Comparison of ENCODE assay signal across 17 cellular contexts in the genomic region with DNA sequence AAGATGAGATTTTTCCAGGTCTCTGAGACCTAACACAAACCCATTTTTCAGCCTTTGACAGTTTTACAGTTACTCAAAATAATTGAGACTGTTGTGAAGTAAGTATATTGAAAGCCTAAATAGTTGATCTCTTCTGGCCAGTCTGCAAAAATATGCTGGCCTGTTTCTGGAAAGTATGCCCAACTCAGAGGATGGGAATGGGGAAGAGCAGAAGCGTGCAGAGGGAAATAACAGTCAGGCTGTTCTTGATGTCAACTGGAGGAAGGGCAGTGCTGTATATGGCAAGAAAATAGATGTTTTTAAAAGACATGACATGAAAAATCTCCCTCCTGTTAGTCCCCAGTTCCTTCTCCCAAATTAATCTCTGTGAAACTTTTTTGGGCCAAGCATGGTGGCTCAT. TPM values are rescaled to one million over a fixed set of nuclear protein-coding genes. Genes with fewer than 3 reads are reported as not detected.
DNase-seq lines count a peak whose midpoint lies in the region; ATAC-seq and TF ChIP-seq lines count a peak whose summit lies in the region.
"Had no signal": no experiment of that assay in that cellular context is flagged by ENCODE, and none has a peak within 500 bp of the region (broad histone marks: within the 10 kb centered on the region; RNA-seq: fewer than 3 reads in every experiment).

No MANE protein-coding gene starts in this region.

- peak overlapping the region; percentile 52 for H3K27ac Mint-ChIP-seq in activated CD8-positive, alpha-beta T cell treated with anti-CD3 and anti-CD28 coated beads for 36 hours
- H3K27ac Mint-ChIP-seq in activated CD8-positive, alpha-beta T cell treated with anti-CD3 and anti-CD28 coated beads, Interleukin-2, amount 10 ng/mL, durations not matched to agents 7 days and 5 days, result no peak overlapping the region
- peak overlapping the region; percentile 10; the same call in 1 of the 2 replicates for H3K27ac Mint-ChIP-seq in HFFc6
- peak overlapping the region; percentile 63 for H3K27ac Mint-ChIP-seq in stimulated activated effector memory CD8-positive, alpha-beta T cell treated with anti-CD3 and anti-CD28 coated beads, Interleukin-12 subunit alpha, Interleukin-12 subunit beta, amount 100 ng/mL, for 72 hours

- POLR2A ChIA-PET in activated CD8-positive, alpha-beta T cell treated with anti-CD3 and anti-CD28 coated beads for 36 hours (lab: Charles Lee), result interaction anchor here (1.7 kb wide), 1 partner anchor 15 kb away, joined by 5 read pairs; a partner anchor contains a TSS
- POLR2A ChIA-PET in activated CD8-positive, alpha-beta T cell treated with anti-CD3 and anti-CD28 coated beads, Interleukin-2, amount 10 ng/mL, durations not matched to agents 7 days and 5 days (lab: Charles Lee), result no interaction called here

- CTCF ChIA-PET in activated CD8-positive, alpha-beta T cell treated with anti-CD3 and anti-CD28 coated beads for 36 hours (lab: Charles Lee), result no interaction called here
- CTCF ChIA-PET in activated CD8-positive, alpha-beta T cell treated with anti-CD3 and anti-CD28 coated beads, Interleukin-2, amount 10 ng/mL, durations not matched to agents 7 days and 5 days (lab: Charles Lee), result no interaction called here

- TF ChIP-seq CTCF in activated CD8-positive, alpha-beta T cell treated with anti-CD3 and anti-CD28 coated beads for 36 hours (IDR thresholded peaks at IDR 0.05), result no peak
- no peak for TF ChIP-seq CTCF in HFFc6 (IDR thresholded peaks at IDR 0.05)

- H3K36me3 Mint-ChIP-seq in activated CD8-positive, alpha-beta T cell treated with anti-CD3 and anti-CD28 coated beads for 36 hours (ENCODE audit: low read depth), result peaks cover 52% of the 10 kb centered on the region
- peaks cover 63% of the 10 kb centered on the region for H3K36me3 Mint-ChIP-seq in activated CD8-positive, alpha-beta T cell treated with anti-CD3 and anti-CD28 coated beads, Interleukin-2, amount 10 ng/mL, durations not matched to agents 7 days and 5 days (ENCODE audit: low read depth)
- peaks cover 45% of the 10 kb centered on the region for H3K36me3 Mint-ChIP-seq in HFFc6 (ENCODE audit: low read depth)
- peaks cover 81% of the 10 kb centered on the region for H3K36me3 Mint-ChIP-seq in stimulated activated effector memory CD8-positive, alpha-beta T cell treated with anti-CD3 and anti-CD28 coated beads, Interleukin-12 subunit alpha, Interleukin-12 subunit beta, amount 100 ng/mL, for 72 hours

- no peak for ATAC-seq in activated CD8-positive, alpha-beta T cell treated with anti-CD3 and anti-CD28 coated beads for 36 hours
- ATAC-seq in activated CD8-positive, alpha-beta T cell treated with anti-CD3 and anti-CD28 coated beads, Interleukin-2, amount 10 ng/mL, durations not matched to agents 7 days and 5 days, result no peak
- ATAC-seq in stimulated activated effector memory CD8-positive, alpha-beta T cell treated with anti-CD3 and anti-CD28 coated beads, Interleukin-12 subunit alpha, Interleukin-12 subunit beta, amount 100 ng/mL, for 72 hours, result no peak

- peaks cover 28% of the 10 kb centered on the region for H3K4me1 Mint-ChIP-seq in activated CD8-positive, alpha-beta T cell treated with anti-CD3 and anti-CD28 coated beads for 36 hours (ENCODE audit: low read depth)
- H3K4me1 Mint-ChIP-seq in activated CD8-positive, alpha-beta T cell treated with anti-CD3 and anti-CD28 coated beads, Interleukin-2, amount 10 ng/mL, durations not matched to agents 7 days and 5 days (ENCODE audit: low read depth), result peaks cover 27% of the 10 kb centered on the region
- peaks cover 31% of the 10 kb centered on the region for H3K4me1 Mint-ChIP-seq in HFFc6 (ENCODE audit: low read depth)
- peaks cover 27% of the 10 kb centered on the region for H3K4me1 Mint-ChIP-seq in stimulated activated effector memory CD8-positive, alpha-beta T cell treated with anti-CD3 and anti-CD28 coated beads, Interleukin-12 subunit alpha, Interleukin-12 subunit beta, amount 100 ng/mL, for 72 hours

- no peaks in the 10 kb centered on the region for H3K27me3 Mint-ChIP-seq in activated CD8-positive, alpha-beta T cell treated with anti-CD3 and anti-CD28 coated beads for 36 hours
- H3K27me3 Mint-ChIP-seq in activated CD8-positive, alpha-beta T cell treated with anti-CD3 and anti-CD28 coated beads, Interleukin-2, amount 10 ng/mL, durations not matched to agents 7 days and 5 days (ENCODE audit: low read depth), result no peaks in the 10 kb centered on the region
- H3K27me3 Mint-ChIP-seq in HFFc6 (ENCODE audit: insufficient read depth), result peaks cover 3% of the 10 kb centered on the region

- no peak overlapping the region for H3K4me3 Mint-ChIP-seq in activated CD8-positive, alpha-beta T cell treated with anti-CD3 and anti-CD28 coated beads for 36 hours
- H3K4me3 Mint-ChIP-seq in activated CD8-positive, alpha-beta T cell treated with anti-CD3 and anti-CD28 coated beads, Interleukin-2, amount 10 ng/mL, durations not matched to agents 7 days and 5 days, result no peak overlapping the region
- no peak overlapping the region for H3K4me3 Mint-ChIP-seq in HFFc6
- no peak overlapping the region for H3K4me3 Mint-ChIP-seq in stimulated activated effector memory CD8-positive, alpha-beta T cell treated with anti-CD3 and anti-CD28 coated beads, Interleukin-12 subunit alpha, Interleukin-12 subunit beta, amount 100 ng/mL, for 72 hours
- H3K4me3 Mint-ChIP-seq: H9 had no signal

- no peaks in the 10 kb centered on the region for H3K9me3 Mint-ChIP-seq in activated CD8-positive, alpha-beta T cell treated with anti-CD3 and anti-CD28 coated beads for 36 hours
- H3K9me3 Mint-ChIP-seq in activated CD8-positive, alpha-beta T cell treated with anti-CD3 and anti-CD28 coated beads, Interleukin-2, amount 10 ng/mL, durations not matched to agents 7 days and 5 days (ENCODE audit: insufficient read depth), result no peaks in the 10 kb centered on the region
- H3K9me3 Mint-ChIP-seq in HFFc6, result no peaks in the 10 kb centered on the region
- no peaks in the 10 kb centered on the region for H3K9me3 Mint-ChIP-seq in stimulated activated effector memory CD8-positive, alpha-beta T cell treated with anti-CD3 and anti-CD28 coated beads, Interleukin-12 subunit alpha, Interleukin-12 subunit beta, amount 100 ng/mL, for 72 hours
- H3K9me3 Mint-ChIP-seq: H9 had no signal

- intact Hi-C loops in activated CD8-positive, alpha-beta T cell treated with anti-CD3 and anti-CD28 coated beads for 36 hours (cut with micrococcal nuclease), result no loop called here

- DNase-seq in activated CD8-positive, alpha-beta T cell treated with anti-CD3 and anti-CD28 coated beads for 36 hours, result no peak
- DNase-seq in activated CD8-positive, alpha-beta T cell treated with anti-CD3 and anti-CD28 coated beads, Interleukin-2, amount 10 ng/mL, durations not matched to agents 7 days and 5 days, result no peak
- DNase-seq in HFFc6 (peak; percentile 21), dedifferentiated amniotic fluid mesenchymal stem cell (ENCODE audit: extremely low spot score) (peak; percentile 31), RPMI8226 (no peak), H4 (ENCODE audit: low spot score) (no peak)
- DNase-seq in stimulated activated effector memory CD8-positive, alpha-beta T cell treated with anti-CD3 and anti-CD28 coated beads, Interleukin-12 subunit alpha, Interleukin-12 subunit beta, amount 100 ng/mL, for 72 hours (ENCODE audit: low spot score in 2 of 2), result no peak
- no peak for DNase-seq in activated CD4-positive, CD25-positive, alpha-beta regulatory T cell treated with anti-CD3 and anti-CD28 coated beads, Interleukin-2, amount 50 U/mL, for 72 hours
- DNase-seq: 8988T, DMS 273 treated with DMSO at 0.1 percent for 48 hours, EL, H9, MM.1S, NCI-H1105, NCI-H1694 treated with DMSO at 0.1 percent for 48 hours, NCI-H446, PC-9 had no signal

RNA-seq across cellular contexts. Expression of a gene that starts 3.8 kb away (rescaled TPM):
- 10 to 100 TPM; 39.2 to 42.2 TPM for total RNA-seq in activated CD8-positive, alpha-beta T cell treated with anti-CD3 and anti-CD28 coated beads for 36 hours
- total RNA-seq in activated CD8-positive, alpha-beta T cell treated with anti-CD3 and anti-CD28 coated beads, Interleukin-2, amount 10 ng/mL, durations not matched to agents 7 days and 5 days, result 10 to 100 TPM; 37.3 to 39.7 TPM
- 10 to 100 TPM; 19.1 to 26.9 (median 22.6) TPM for total RNA-seq in HFFc6 (2021; fragmentation: NEBNext Ultra II Directional; extraction: Animal tissue kit (Norgen Biotek cat#: 25700))
- 19.6 and 23.7 TPM in 2 replicates for total RNA-seq in H4 (2014; rRNA removed; shearing (Covaris generic))

RNA-seq across cellular contexts. Expression of a gene that starts 10.7 kb away (rescaled TPM):
- 10 to 100 TPM; 78.5 to 78.7 TPM for total RNA-seq in activated CD8-positive, alpha-beta T cell treated with anti-CD3 and anti-CD28 coated beads for 36 hours
- total RNA-seq in activated CD8-positive, alpha-beta T cell treated with anti-CD3 and anti-CD28 coated beads, Interleukin-2, amount 10 ng/mL, durations not matched to agents 7 days and 5 days, result 10 to 100 TPM; 57.8 to 69.7 TPM
- 10 to 100 TPM; 32.8 to 47.0 (median 35.7) TPM for total RNA-seq in HFFc6 (2021; fragmentation: NEBNext Ultra II Directional; extraction: Animal tissue kit (Norgen Biotek cat#: 25700))
- total RNA-seq in H4 (2014; rRNA removed; shearing (Covaris generic)), result not detected in 2 replicates

RNA-seq across cellular contexts. Expression of a gene that starts 15.5 kb away (rescaled TPM):
- total RNA-seq in activated CD8-positive, alpha-beta T cell treated with anti-CD3 and anti-CD28 coated beads for 36 hours, result 10 to 100 TPM; 45.9 to 47.4 TPM
- total RNA-seq in activated CD8-positive, alpha-beta T cell treated with anti-CD3 and anti-CD28 coated beads, Interleukin-2, amount 10 ng/mL, durations not matched to agents 7 days and 5 days, result 10 to 100 TPM; 69.6 to 74.0 TPM
- total RNA-seq in HFFc6 (2021; fragmentation: NEBNext Ultra II Directional; extraction: Animal tissue kit (Norgen Biotek cat#: 25700)), result 10 to 100 TPM; 31.9 to 36.1 (median 34.8) TPM
- total RNA-seq in H4 (2014; rRNA removed; shearing (Covaris generic)), result 14.7 and 16.9 TPM in 2 replicates

Comparison
In these comparisons a context has a peak if more than half of its experiments do, and no peak if none do; other contexts are left out.
1. DNase-seq: peak in HFFc6 (single experiment) and dedifferentiated amniotic fluid mesenchymal stem cell (single experiment); none in activated CD8-positive, alpha-beta T cell treated with anti-CD3 and anti-CD28 coated beads for 36 hours (single experiment), activated CD8-positive, alpha-beta T cell treated with anti-CD3 and anti-CD28 coated beads, Interleukin-2, amount 10 ng/mL, durations not matched to agents 7 days and 5 days (single experiment), stimulated activated effector memory CD8-positive, alpha-beta T cell treated with anti-CD3 and anti-CD28 coated beads, Interleukin-12 subunit alpha, Interleukin-12 subunit beta, amount 100 ng/mL, for 72 hours (0 of 2), RPMI8226 (single experiment), H4 (single experiment) and activated CD4-positive, CD25-positive, alpha-beta regulatory T cell treated with anti-CD3 and anti-CD28 coated beads, Interleukin-2, amount 50 U/mL, for 72 hours (single experiment).
2. RNA of a gene that starts 10.7 kb away (total RNA-seq): 78.5 to 78.7 TPM in activated CD8-positive, alpha-beta T cell treated with anti-CD3 and anti-CD28 coated beads for 36 hours, 57.8 to 69.7 TPM in activated CD8-positive, alpha-beta T cell treated with anti-CD3 and anti-CD28 coated beads, Interleukin-2, amount 10 ng/mL, durations not matched to agents 7 days and 5 days and 32.8 to 47.0 TPM in HFFc6; not detected in H4; every median in the first group is over 10 times any median in the second.